24 cellular contexts compared by ENCODE assay signal in the genomic region with DNA sequence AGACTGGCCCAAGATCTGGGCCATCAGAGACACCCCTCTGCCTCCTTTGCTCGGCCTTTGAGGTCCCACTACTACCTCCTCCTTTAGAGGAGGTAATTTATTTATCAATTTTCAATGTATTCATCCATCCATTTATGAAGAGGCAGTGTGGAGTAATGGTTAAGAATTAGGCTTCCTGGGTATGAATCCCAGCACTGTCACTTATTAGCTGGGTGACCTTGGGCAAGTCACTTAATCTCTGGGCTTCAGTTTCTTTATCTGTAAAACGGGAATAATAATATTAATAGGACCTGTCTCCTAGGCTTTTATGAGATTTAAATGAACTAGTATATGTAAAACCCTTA. TPM values are rescaled to one million over a fixed set of nuclear protein-coding genes. Genes with fewer than 3 reads are reported as not detected.
DNase-seq lines count a peak whose midpoint lies in the region; ATAC-seq, FAIRE-seq and TF ChIP-seq lines count a peak whose summit lies in the region.
"Had no signal": no experiment of that assay in that cellular context is flagged by ENCODE, and none has a peak within 500 bp of the region (broad histone marks: within the 10 kb centered on the region; RNA-seq: fewer than 3 reads in every experiment).

No MANE protein-coding gene starts in this region.

- H3K79me1 ChIP-seq in mesenchymal stem cell (replicated peaks; ENCODE audit: low read length, poor library complexity, severe bottlenecking), result no peaks in the 10 kb centered on the region

- H3K36me3 ChIP-seq in left ventricle myocardium inferior (no peaks in the 10 kb centered on the region), kidney (ENCODE audit: control insufficient read depth in 1 of 2, insufficient read depth in 2 of 2, low read length in 2 of 2) (no peaks in the 10 kb centered on the region), pancreas (no peaks in the 10 kb centered on the region), mesenchymal stem cell (ENCODE audit: control insufficient read depth in 1 of 2, insufficient read depth in 2 of 2, low read depth in 1 of 2, low read length in 2 of 2) (peaks cover 0 to 4% of the 10 kb centered on the region in 2 experiments)

- H3K4ac ChIP-seq in mesenchymal stem cell (ENCODE audit: low read depth in 1 of 2, low read length in 2 of 2), result no peak overlapping the region

- no peak overlapping the region for H4K91ac ChIP-seq in mesenchymal stem cell (ENCODE audit: low read length)

- no peak overlapping the region for H2AK5ac ChIP-seq in mesenchymal stem cell (ENCODE audit: low read length, severe bottlenecking)

- FAIRE-seq in kidney (lab: Jason Lieb, UNC), result no peak
- no peak for FAIRE-seq in pancreas (lab: Jason Lieb, UNC)
- FAIRE-seq: GM18507, H1, RCC 7860 had no signal

- TF ChIP-seq CTCF in left ventricle myocardium inferior (IDR thresholded peaks at IDR 0.05; ENCODE audit: borderline replicate concordance), result no peak
- no peak for TF ChIP-seq CTCF in kidney (IDR thresholded peaks at IDR 0.05; ENCODE audit: borderline replicate concordance, extremely low read depth, insufficient read depth)
- TF ChIP-seq CTCF in pancreas (IDR thresholded peaks at IDR 0.05), result no peak

- H3K18ac ChIP-seq in mesenchymal stem cell (ENCODE audit: low read depth in 1 of 2, low read length in 2 of 2), result no peak overlapping the region

- H3K9ac ChIP-seq in kidney (ENCODE audit: low read length in 2 of 2), result peak overlapping the region in 1 of 2 donors; percentile 92
- H3K9ac ChIP-seq in mesenchymal stem cell (ENCODE audit: low read length), result no peak overlapping the region

- H3K27me3 ChIP-seq in left ventricle myocardium inferior (ENCODE audit: low read depth) (no peaks in the 10 kb centered on the region), pancreas (no peaks in the 10 kb centered on the region), mesenchymal stem cell (ENCODE audit: control insufficient read depth in 1 of 2, insufficient read depth in 1 of 2, low read length in 2 of 2) (no peaks in the 10 kb centered on the region)

- H3K27ac ChIP-seq in left ventricle myocardium inferior (replicated peaks), result no peak overlapping the region
- H3K27ac ChIP-seq in kidney (ENCODE audit: low read depth in 2 of 2, low read length in 2 of 2), result peak overlapping the region; percentile 82 to 94
- H3K27ac ChIP-seq in pancreas, result peak overlapping the region in 3 of 4 donors; percentile 95 to 97 (median 96)
- H3K27ac ChIP-seq in mesenchymal stem cell (ENCODE audit: low read length, poor library complexity, severe bottlenecking), result no peak overlapping the region

- no peak overlapping the region for H3K4me2 ChIP-seq in mesenchymal stem cell (ENCODE audit: low read length, poor library complexity, severe bottlenecking)

- no peak overlapping the region for H2BK5ac ChIP-seq in mesenchymal stem cell (ENCODE audit: low read depth, low read length, poor library complexity, severe bottlenecking)

- ATAC-seq in pancreas, result no peak
- ATAC-seq in GM19324 (IDR thresholded peaks at IDR 0.05; ENCODE audit: low FRiP score, unreplicated experiment), result no peak
- ATAC-seq: HCT116 had no signal

- no peak overlapping the region for H3K14ac ChIP-seq in mesenchymal stem cell (ENCODE audit: low read length in 2 of 2)

- H3K4me3 ChIP-seq in left ventricle myocardium inferior (peak overlapping the region; percentile 69), kidney (ENCODE audit: low read length in 2 of 2) (peak overlapping the region; percentile 52 to 75), pancreas (peak overlapping the region; percentile 27 to 76 (median 64)), mesenchymal stem cell (ENCODE audit: insufficient read depth in 1 of 2, low read depth in 1 of 2, low read length in 2 of 2) (no peak overlapping the region)

- intact Hi-C loops in left ventricle myocardium inferior (cut with micrococcal nuclease) (no loop called here), cardiac septum (cut with DNase I) (no loop called here), kidney (cut with DNase I) (no loop called here), pancreas (cut with DNase I) (no loop called here)

- H3K9me3 ChIP-seq in left ventricle myocardium inferior (replicated peaks) (no peaks in the 10 kb centered on the region), kidney (ENCODE audit: control insufficient read depth in 1 of 2, low read length in 2 of 2) (no peaks in the 10 kb centered on the region), pancreas (no peaks in the 10 kb centered on the region), mesenchymal stem cell (ENCODE audit: control insufficient read depth, low read length) (no peaks in the 10 kb centered on the region)

- H2BK12ac ChIP-seq in mesenchymal stem cell (ENCODE audit: low read length in 2 of 2), result no peak overlapping the region

- no peak overlapping the region for H4K8ac ChIP-seq in mesenchymal stem cell (ENCODE audit: low read length)

- H3K4me1 ChIP-seq in left ventricle myocardium inferior, result peaks cover 23% of the 10 kb centered on the region
- peaks cover 9 to 13% of the 10 kb centered on the region in 2 donors for H3K4me1 ChIP-seq in kidney (ENCODE audit: control insufficient read depth in 1 of 2, insufficient read depth in 1 of 2, low read depth in 1 of 2, low read length in 2 of 2)
- peaks cover 17 to 36% (median 20%) of the 10 kb centered on the region in 3 donors for H3K4me1 ChIP-seq in pancreas
- H3K4me1 ChIP-seq in mesenchymal stem cell (ENCODE audit: control insufficient read depth, insufficient read depth, low read depth, low read length), result peaks cover 12% of the 10 kb centered on the region

- DNase-seq in left ventricle myocardium inferior, result no peak
- DNase-seq in cardiac septum (ENCODE audit: low spot score), result no peak
- no peak for DNase-seq in kidney
- DNase-seq in pancreas, result no peak
- no peak for DNase-seq in mesenchymal stem cell
- no peak for DNase-seq in NCI-H1105 treated with DMSO at 0.1 percent for 48 hours (lab: John Stamatoyannopoulos, UW)
- DNase-seq: AML-193; C1 segment of cervical spinal cord; CD8-positive, alpha-beta memory T cell; GDM1; Kasumi-1; NCI-H187; NCI-H526 had no signal

- no peak overlapping the region for H3K23ac ChIP-seq in mesenchymal stem cell (ENCODE audit: low read length in 2 of 2)

- WGBS in pancreas, 2 donors, result 8 to 20% methylated on average over 2 of the region's 2 CpGs
- WGBS in mesenchymal stem cell, result no CpG with 5 or more reads among the region's 2 CpGs

- H2AFZ ChIP-seq in mesenchymal stem cell (ENCODE audit: low read depth, low read length), result no peak overlapping the region

- no peak overlapping the region for H2BK15ac ChIP-seq in mesenchymal stem cell (ENCODE audit: low read depth, poor library complexity, severe bottlenecking)

- no peak overlapping the region for H2BK120ac ChIP-seq in mesenchymal stem cell (ENCODE audit: low read depth, low read length)

RNA-seq across cellular contexts. Expression of a gene that starts 1.7 kb away (rescaled TPM):
- total RNA-seq in left ventricle myocardium inferior, result 7.2 TPM
- 5.7 TPM for total RNA-seq in cardiac septum
- total RNA-seq in kidney, result 0.79 TPM
- 16.5 TPM for polyA plus RNA-seq in kidney (ENCODE audit: insufficient read depth, low read depth, low replicate concordance)
- 10 to 100 TPM in 4 of 6 donors, 1 to 10 TPM in 2; 7.5 to 29.4 (median 11.4) TPM for total RNA-seq in pancreas
- 10 to 100 TPM; 20.9 to 37.5 TPM for polyA plus RNA-seq in pancreas
- not detected for polyA plus RNA-seq in mesenchymal stem cell (2013, experiment 1 of 2)
- polyA plus RNA-seq in mesenchymal stem cell (2013, experiment 2 of 2), result not detected
- total RNA-seq: A172; CD8-positive, alpha-beta memory T cell; Daoy; H1; MCF 10A; OCI-LY7; SK-MEL-5 had no signal
- polyA plus RNA-seq: AG04450; CD8-positive, alpha-beta memory T cell; H1 had no signal

RNA-seq across cellular contexts. Expression of a gene that starts 9.4 kb away (rescaled TPM):
- total RNA-seq in left ventricle myocardium inferior, result 68.9 TPM
- total RNA-seq in cardiac septum, result 55.5 TPM
- total RNA-seq in kidney, result 61.5 TPM
- 112 TPM for polyA plus RNA-seq in kidney (ENCODE audit: insufficient read depth, low read depth, low replicate concordance)
- 10 to 100 TPM; 25.6 to 42.5 (median 31.5) TPM for total RNA-seq in pancreas
- 10 to 100 TPM; 42.8 to 54.1 TPM for polyA plus RNA-seq in pancreas
- polyA plus RNA-seq in mesenchymal stem cell (2013, experiment 1 of 2), result 63.1 TPM
- polyA plus RNA-seq in mesenchymal stem cell (2013, experiment 2 of 2), result 62.9 TPM

RNA-seq across cellular contexts. Expression of a gene that starts 11.9 kb away (rescaled TPM):
- total RNA-seq in left ventricle myocardium inferior (7.9 TPM), cardiac septum (6.4 TPM), kidney (15.8 TPM), pancreas (1 to 10 TPM; 3.9 to 8.0 (median 6.1) TPM)
- polyA plus RNA-seq in kidney (ENCODE audit: insufficient read depth, low read depth, low replicate concordance) (15.8 TPM), pancreas (10 to 100 TPM; 13.9 to 18.1 TPM)
- polyA plus RNA-seq in mesenchymal stem cell (2013, experiment 1 of 2), result 9.8 TPM
- polyA plus RNA-seq in mesenchymal stem cell (2013, experiment 2 of 2), result 9.7 TPM

RNA-seq across cellular contexts. Expression of a gene that starts 22.0 kb away (rescaled TPM):
- 14.9 TPM for total RNA-seq in left ventricle myocardium inferior
- 23.4 TPM for total RNA-seq in cardiac septum
- total RNA-seq in kidney, result 28.8 TPM
- polyA plus RNA-seq in kidney (ENCODE audit: insufficient read depth, low read depth, low replicate concordance), result 24.6 TPM
- 10 to 100 TPM in 5 of 6 donors, 1 to 10 TPM in 1; 9.4 to 14.1 (median 11.3) TPM for total RNA-seq in pancreas
- 10 to 100 TPM; 11.8 to 14.2 TPM for polyA plus RNA-seq in pancreas
- polyA plus RNA-seq in mesenchymal stem cell (2013, experiment 1 of 2), result 21.8 TPM
- polyA plus RNA-seq in mesenchymal stem cell (2013, experiment 2 of 2), result 21.8 TPM

RNA-seq across cellular contexts. Expression of a gene that starts 48.1 kb away (rescaled TPM):
- total RNA-seq in left ventricle myocardium inferior (0.27 TPM), cardiac septum (not detected), kidney (14.1 TPM), pancreas (10 to 100 TPM in 2 of 6 donors, 1 to 10 TPM in 4; 7.2 to 11.7 (median 8.9) TPM)
- polyA plus RNA-seq in kidney (ENCODE audit: insufficient read depth, low read depth, low replicate concordance) (19.3 TPM), pancreas (10 to 100 TPM in 1 of 2 donors, 1 to 10 TPM in 1; 8.8 to 13.7 TPM)
- polyA plus RNA-seq in mesenchymal stem cell (2013, experiment 1 of 2), result 0.35 TPM
- polyA plus RNA-seq in mesenchymal stem cell (2013, experiment 2 of 2), result 0.38 TPM
- total RNA-seq: A172, OCI-LY7, SK-MEL-5 had no signal
- polyA plus RNA-seq: AG04450 had no signal

Comparison
In these comparisons a context has a peak if more than half of its experiments do, and no peak if none do; other contexts are left out.
1. H3K27ac ChIP-seq: peak in kidney (2 of 2) and pancreas (3 of 4); none in left ventricle myocardium inferior (single experiment) and mesenchymal stem cell (single experiment).
2. H3K4me3 ChIP-seq: peak in left ventricle myocardium inferior (single experiment), kidney (2 of 2) and pancreas (4 of 4); none in mesenchymal stem cell (0 of 2).